In the genomic region with DNA sequence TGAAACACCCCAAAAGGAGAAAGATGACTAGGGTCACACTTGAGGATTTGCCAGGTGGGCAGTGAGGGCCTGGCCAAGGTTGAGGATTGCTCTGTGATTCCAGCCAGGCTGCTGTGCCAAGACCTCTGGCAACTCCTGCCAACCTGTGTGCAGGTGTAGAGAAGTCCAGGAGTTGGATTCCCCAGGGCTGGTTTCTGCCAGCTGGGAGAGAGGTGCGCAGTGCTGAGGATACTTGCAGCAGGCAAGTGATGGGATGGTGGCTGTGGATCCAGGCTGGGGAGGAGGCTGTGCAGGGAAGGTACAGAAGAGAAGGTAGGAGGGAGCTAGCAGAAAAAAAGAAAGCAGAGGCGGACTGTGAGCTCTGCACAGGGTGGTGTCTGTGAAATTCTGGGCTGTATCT, we compare ENCODE assay signal across 20 cellular contexts. TPM values are rescaled to one million over a fixed set of nuclear protein-coding genes. Genes with fewer than 3 reads are reported as not detected.
DNase-seq lines count a peak whose midpoint lies in the region; ATAC-seq, FAIRE-seq and TF ChIP-seq lines count a peak whose summit lies in the region.
"Had no signal": no experiment of that assay in that cellular context is flagged by ENCODE, and none has a peak within 500 bp of the region (broad histone marks: within the 10 kb centered on the region; RNA-seq: fewer than 3 reads in every experiment).

No MANE protein-coding gene starts in this region.

- H3K4me3 Mint-ChIP-seq in brain (peak overlapping the region; percentile 15 to 89 (median 78)), naive B cell (peak overlapping the region in 7 of 8 donors; percentile 50 to 86 (median 81)), type B pancreatic cell (peak overlapping the region; percentile 85)

- H4K20me1 ChIP-seq in HepG2 (ENCODE audit: insufficient read depth, low read length), result peaks cover 35% of the 10 kb centered on the region; the same call in 1 of the 2 replicates

- CTCF ChIA-PET in HepG2 (lab: Yijun Ruan, JAX; ENCODE audit: low intra/inter-chr PET ratio, low total read pairs), result interaction anchor here (2.2 kb wide), 1 partner anchor 13 kb away, joined by 10 read pairs; no protein-coding TSS in a partner anchor

- peaks cover 4% of the 10 kb centered on the region for H3K79me2 ChIP-seq in HepG2 (ENCODE audit: insufficient read depth, low read length)

- H3K4me1 Mint-ChIP-seq in brain, result peaks cover 69% of the 10 kb centered on the region
- H3K4me1 Mint-ChIP-seq in naive B cell, result peaks cover 70 to 80% (median 76%) of the 10 kb centered on the region in 3 donors
- H3K4me1 Mint-ChIP-seq in type B pancreatic cell (ENCODE audit: unreplicated experiment), result peaks cover 40% of the 10 kb centered on the region

- TF ChIP-seq RAD21 in HepG2 (CRISPR knock-in tag; IDR thresholded peaks at IDR 0.05), result no peak

- H3K4me3 ChIP-seq in HepG2 (replicated peaks in 1 of 3; ENCODE audit: insufficient read depth in 1 of 3, low read depth in 2 of 3, low read length in 3 of 3) (no peak overlapping the region), right lobe of liver (no peak overlapping the region)
- H3K4me3 ChIP-seq: hepatocyte, sigmoid colon had no signal

- H3K9me3 ChIP-seq in HepG2 (ENCODE audit: low read length), result no peaks in the 10 kb centered on the region
- no peaks in the 10 kb centered on the region for H3K9me3 ChIP-seq in right lobe of liver
- H3K9me3 ChIP-seq: sigmoid colon had no signal

- in situ Hi-C loops in HepG2 (cut with HindIII; ENCODE audit: extremely low pct_ligation_motif_present, low pct_unique_long_range_greater_than_20kb), result no loop called here
- in situ Hi-C loops in G401 (cut with HindIII; ENCODE audit: low sequenced_read_pairs), result no loop called here

- H3K4me2 ChIP-seq in HepG2 (ENCODE audit: low read depth, low read length), result no peak overlapping the region
- H3K4me2 ChIP-seq: hepatocyte had no signal

- FAIRE-seq in HepG2 (lab: Jason Lieb, UNC), result no peak
- FAIRE-seq: H54, keratinocyte had no signal

- intact Hi-C loops in HepG2 (cut with micrococcal nuclease; ENCODE audit: unreplicated experiment), result no loop called here
- intact Hi-C loops in right lobe of liver (cut with DNase I), result no loop called here

- H3K4me1 ChIP-seq in HepG2 (ENCODE audit: insufficient read depth, low read length) (peaks cover 46% of the 10 kb centered on the region), right lobe of liver (peaks cover 0 to 22% (median 8%) of the 10 kb centered on the region in 4 donors)

- TF ChIP-seq POLR2A in HepG2 (IDR thresholded peaks at IDR 0.05; ENCODE audit: insufficient read depth in 1 of 2, low read depth in 2 of 2, low read length in 2 of 2) (no peak), right lobe of liver (IDR thresholded peaks at IDR 0.05) (no peak)

- TF ChIP-seq CTCF in HepG2 (CRISPR knock-in tag; IDR thresholded peaks at IDR 0.05) (no peak), right lobe of liver (IDR thresholded peaks at IDR 0.05) (no peak), brain (conservative IDR thresholded peaks at IDR 0.05) (no peak), type B pancreatic cell (conservative IDR thresholded peaks at IDR 0.05) (no peak)

- H3K27me3 ChIP-seq in HepG2 (ENCODE audit: control insufficient read depth in 1 of 2, insufficient read depth in 2 of 2, low read length in 2 of 2) (no peaks in the 10 kb centered on the region), right lobe of liver (no peaks in the 10 kb centered on the region)
- H3K27me3 ChIP-seq: hepatocyte, sigmoid colon had no signal

- TF ChIP-seq EP300 in HepG2 (IDR thresholded peaks at IDR 0.05; ENCODE audit: low read depth in 2 of 2, low read length in 2 of 2) (no peak), HepG2 (CRISPR knock-in tag; IDR thresholded peaks at IDR 0.05; ENCODE audit: borderline replicate concordance) (no peak)

- H3K36me3 Mint-ChIP-seq in brain (no peaks in the 10 kb centered on the region), naive B cell (no peaks in the 10 kb centered on the region), type B pancreatic cell (no peaks in the 10 kb centered on the region)

- no peak overlapping the region for H3K9ac ChIP-seq in HepG2 (ENCODE audit: insufficient read depth, low read depth, low read length)

- no peak for ATAC-seq in HepG2
- ATAC-seq in right lobe of liver, result no peak
- ATAC-seq in naive B cell (ENCODE audit: low read depth in 2 of 2), result no peak
- no peak for ATAC-seq in GM19455 (IDR thresholded peaks at IDR 0.05; ENCODE audit: unreplicated experiment)
- ATAC-seq in HG02678 (IDR thresholded peaks at IDR 0.05; ENCODE audit: unreplicated experiment), result no peak
- ATAC-seq: activated CD4-positive, CD25-positive, alpha-beta regulatory T cell treated with anti-CD3 and anti-CD28 coated beads, Interleukin-2, amount 50 U/mL, for 24 hours had no signal

- H3K36me3 ChIP-seq in HepG2 (replicated peaks in 1 of 2; ENCODE audit: control insufficient read depth in 1 of 2, insufficient read depth in 2 of 2, low read length in 2 of 2), result peaks cover 2 to 8% of the 10 kb centered on the region in 2 experiments; a peak in 1 of 5 replicates
- peaks cover 0 to 5% (median under 1%) of the 10 kb centered on the region in 4 donors for H3K36me3 ChIP-seq in right lobe of liver

- H3K27ac ChIP-seq in HepG2 (ENCODE audit: extremely low read length, insufficient read depth, low read length) (no peak overlapping the region), right lobe of liver (no peak overlapping the region)
- H3K27ac ChIP-seq: hepatocyte, sigmoid colon had no signal

- 93% methylated on average over 2 of the region's 2 CpGs for WGBS in HepG2 (ENCODE audit: low lambda C conversion rate)
- 77% methylated on average over 2 of the region's 2 CpGs for WGBS in right lobe of liver (ENCODE audit: insufficient coverage, low coverage, low lambda C conversion rate, missing lambda C conversion rate)

- H3K27me3 Mint-ChIP-seq in brain (peaks cover 11% of the 10 kb centered on the region), naive B cell (no peaks in the 10 kb centered on the region), type B pancreatic cell (peaks cover 39% of the 10 kb centered on the region)

- POLR2A ChIA-PET in HepG2 (lab: Yijun Ruan, JAX), result no interaction called here

- DNase-seq in HepG2 (ENCODE audit: low spot score), result no peak
- no peak for DNase-seq in right lobe of liver
- no peak for DNase-seq in naive B cell
- no peak for DNase-seq in type B pancreatic cell (ENCODE audit: extremely low spot score, unreplicated experiment)
- DNase-seq in G401 (ENCODE audit: low spot score), result no peak
- DNase-seq: amniotic stem cell, NCI-H187, NCI-H345, SHP77 treated with DMSO at 0.1 percent for 48 hours, sigmoid colon had no signal

- BruUV-seq in HepG2 (replicated peaks; lab: Mats Ljungman, UMichigan), result no TSS peak

- H2AFZ ChIP-seq in HepG2 (ENCODE audit: low read length), result no peak overlapping the region
- H2AFZ ChIP-seq: hepatocyte had no signal

- H3K9me3 Mint-ChIP-seq in brain (peaks cover 0 to 2% (median 0%) of the 10 kb centered on the region in 5 experiments), naive B cell (no peaks in the 10 kb centered on the region), type B pancreatic cell (no peaks in the 10 kb centered on the region)
- H3K9me3 Mint-ChIP-seq: T-helper 2 cell treated with Interferon-gamma antibody and Interleukin-4, amounts not matched to agents 5 μg/mL and 100 μg/mL, for 36 hours had no signal

- H3K27ac Mint-ChIP-seq in brain, result peak overlapping the region in 1 of 5 experiments; percentile 27
- H3K27ac Mint-ChIP-seq in naive B cell, result peak overlapping the region in 4 of 6 donors; percentile 77 to 98 (median 88)
- peak overlapping the region; percentile 55 for H3K27ac Mint-ChIP-seq in type B pancreatic cell
- H3K27ac Mint-ChIP-seq: T-helper 2 cell treated with Interferon-gamma antibody and Interleukin-4, amounts not matched to agents 5 μg/mL and 100 μg/mL, for 36 hours had no signal

RNA-seq across cellular contexts. Expression of a gene that starts 6.6 kb away (rescaled TPM):
- total RNA-seq in HepG2 (2016; rRNA removed; fragmentation: Illumina TruSeq; extraction: Trizol) (4.6 and 11.2 TPM in 2 replicates), right lobe of liver (10 to 100 TPM; 19.9 to 35.0 (median 26.8) TPM), type B pancreatic cell (ENCODE audit: low replicate concordance) (38.5 and 43.1 TPM in 2 replicates)
- total RNA-seq in HepG2 (2016; cell fraction: cytosol; rRNA removed; fragmentation: Illumina TruSeq; extraction: Trizol; ENCODE audit: low read depth), result 3.4 and 4.7 TPM in 2 replicates
- total RNA-seq in HepG2 (2016; cell fraction: insoluble cytoplasmic fraction; rRNA removed; fragmentation: Illumina TruSeq; extraction: Trizol), result 3.9 and 9.6 TPM in 2 replicates
- 8.9 and 11.8 TPM in 2 replicates for total RNA-seq in HepG2 (2016; cell fraction: membrane; rRNA removed; fragmentation: Illumina TruSeq; extraction: Trizol)
- total RNA-seq in HepG2 (2016; cell fraction: nucleus; rRNA removed; fragmentation: Illumina TruSeq; extraction: Trizol), result 12.3 and 18.6 TPM in 2 replicates
- polyA plus RNA-seq in HepG2 (2011; rRNA removed) (5.7 and 8.1 TPM in 2 replicates), brain (ENCODE audit: insufficient read depth, low read depth, low replicate concordance) (64.2 TPM), naive B cell (ENCODE audit: low read depth in 6 of 6) (10 to 100 TPM in 5 of 6 donors, 1 to 10 TPM in 1; 3.4 to 34.5 (median 16.5) TPM)
- polyA plus RNA-seq in HepG2 (2011; cell fraction: cytosol; rRNA removed), result 2.4 and 3.4 TPM in 2 replicates
- polyA plus RNA-seq in HepG2 (2011; cell fraction: nucleus; rRNA removed), result 40.0 and 43.3 TPM in 2 replicates
- 16.0 and 16.5 TPM in 2 replicates for polyA plus RNA-seq in HepG2 (2012)
- 1.9 and 2.2 TPM in 2 replicates for polyA plus RNA-seq in HepG2 (2016; cell fraction: cytosol; fragmentation: Illumina TruSeq; extraction: Trizol; ENCODE audit: low read depth)
- 7.7 and 13.5 TPM in 2 replicates for polyA plus RNA-seq in HepG2 (2016; cell fraction: insoluble cytoplasmic fraction; fragmentation: Illumina TruSeq; extraction: Trizol; ENCODE audit: low read depth)
- polyA plus RNA-seq in HepG2 (2016; cell fraction: membrane; fragmentation: Illumina TruSeq; extraction: Trizol; ENCODE audit: low read depth), result 5.9 and 6.9 TPM in 2 replicates
- polyA plus RNA-seq in HepG2 (2016; cell fraction: nucleus; fragmentation: Illumina TruSeq; extraction: Trizol; ENCODE audit: insufficient read depth, low read depth), result 26.9 and 30.6 TPM in 2 replicates
- 7.9 and 21.6 TPM in 2 replicates for polyA minus RNA-seq in HepG2 (2011; rRNA and poly(A)+ RNA removed; ENCODE audit: low replicate concordance)
- polyA minus RNA-seq in HepG2 (2011; cell fraction: cytosol; rRNA and poly(A)+ RNA removed), result 6.8 and 12.0 TPM in 2 replicates
- polyA minus RNA-seq in HepG2 (2011; cell fraction: nucleus; rRNA and poly(A)+ RNA removed), result 11.6 and 18.2 TPM in 2 replicates
- total RNA-seq in G401 (2014; rRNA removed; shearing (Covaris generic)), result 4.1 and 11.5 TPM in 2 replicates

RNA-seq across cellular contexts. Expression of a gene that starts 27.1 kb away (rescaled TPM):
- total RNA-seq in HepG2 (2016; rRNA removed; fragmentation: Illumina TruSeq; extraction: Trizol), result 37.5 and 59.3 TPM in 2 replicates
- 34.6 and 44.2 TPM in 2 replicates for total RNA-seq in HepG2 (2016; cell fraction: cytosol; rRNA removed; fragmentation: Illumina TruSeq; extraction: Trizol; ENCODE audit: low read depth)
- total RNA-seq in HepG2 (2016; cell fraction: insoluble cytoplasmic fraction; rRNA removed; fragmentation: Illumina TruSeq; extraction: Trizol), result 39.6 and 55.1 TPM in 2 replicates
- total RNA-seq in HepG2 (2016; cell fraction: membrane; rRNA removed; fragmentation: Illumina TruSeq; extraction: Trizol), result 33.3 and 34.7 TPM in 2 replicates
- 29.9 and 36.5 TPM in 2 replicates for total RNA-seq in HepG2 (2016; cell fraction: nucleus; rRNA removed; fragmentation: Illumina TruSeq; extraction: Trizol)
- polyA plus RNA-seq in HepG2 (2011; rRNA removed), result 19.5 and 20.8 TPM in 2 replicates
- 13.7 and 18.2 TPM in 2 replicates for polyA plus RNA-seq in HepG2 (2011; cell fraction: cytosol; rRNA removed)
- 11.7 and 14.3 TPM in 2 replicates for polyA plus RNA-seq in HepG2 (2011; cell fraction: nucleus; rRNA removed)
- 30.2 and 31.1 TPM in 2 replicates for polyA plus RNA-seq in HepG2 (2012)
- 4.1 and 4.9 TPM in 2 replicates for polyA plus RNA-seq in HepG2 (2016; cell fraction: cytosol; fragmentation: Illumina TruSeq; extraction: Trizol; ENCODE audit: low read depth)
- 70.3 and 81.8 TPM in 2 replicates for polyA plus RNA-seq in HepG2 (2016; cell fraction: insoluble cytoplasmic fraction; fragmentation: Illumina TruSeq; extraction: Trizol; ENCODE audit: low read depth)
- 17.1 and 17.9 TPM in 2 replicates for polyA plus RNA-seq in HepG2 (2016; cell fraction: membrane; fragmentation: Illumina TruSeq; extraction: Trizol; ENCODE audit: low read depth)
- 63.9 and 64.9 TPM in 2 replicates for polyA plus RNA-seq in HepG2 (2016; cell fraction: nucleus; fragmentation: Illumina TruSeq; extraction: Trizol; ENCODE audit: insufficient read depth, low read depth)
- 21.8 and 43.8 TPM in 2 replicates for polyA minus RNA-seq in HepG2 (2011; rRNA and poly(A)+ RNA removed; ENCODE audit: low replicate concordance)
- polyA minus RNA-seq in HepG2 (2011; cell fraction: cytosol; rRNA and poly(A)+ RNA removed), result 20.8 and 21.5 TPM in 2 replicates
- 17.9 and 26.4 TPM in 2 replicates for polyA minus RNA-seq in HepG2 (2011; cell fraction: nucleus; rRNA and poly(A)+ RNA removed)
- total RNA-seq in right lobe of liver, result 10 to 100 TPM; 14.3 to 18.5 (median 17.0) TPM
- polyA plus RNA-seq in brain (ENCODE audit: insufficient read depth, low read depth, low replicate concordance), result 58.2 TPM
- 10 to 100 TPM; 40.2 to 93.3 (median 67.8) TPM for polyA plus RNA-seq in naive B cell (ENCODE audit: low read depth in 6 of 6)
- 48.4 and 57.8 TPM in 2 replicates for total RNA-seq in type B pancreatic cell (ENCODE audit: low replicate concordance)
- 32.4 and 37.3 TPM in 2 replicates for total RNA-seq in G401 (2014; rRNA removed; shearing (Covaris generic))

RNA-seq across cellular contexts. Expression of a gene that starts 51.9 kb away (rescaled TPM):
- not detected in 2 replicates for total RNA-seq in HepG2 (2016; rRNA removed; fragmentation: Illumina TruSeq; extraction: Trizol)
- not detected in 2 replicates for total RNA-seq in HepG2 (2016; cell fraction: cytosol; rRNA removed; fragmentation: Illumina TruSeq; extraction: Trizol; ENCODE audit: low read depth)
- not detected in 2 replicates for total RNA-seq in HepG2 (2016; cell fraction: insoluble cytoplasmic fraction; rRNA removed; fragmentation: Illumina TruSeq; extraction: Trizol)
- 0.28 TPM in 1 of 2 replicates, not detected in the other for total RNA-seq in HepG2 (2016; cell fraction: membrane; rRNA removed; fragmentation: Illumina TruSeq; extraction: Trizol)
- not detected in 2 replicates for total RNA-seq in HepG2 (2016; cell fraction: nucleus; rRNA removed; fragmentation: Illumina TruSeq; extraction: Trizol)
- not detected in 2 replicates for polyA plus RNA-seq in HepG2 (2011; rRNA removed)
- 0.34 TPM in 1 of 2 replicates, not detected in the other for polyA plus RNA-seq in HepG2 (2011; cell fraction: cytosol; rRNA removed)
- polyA plus RNA-seq in HepG2 (2011; cell fraction: nucleus; rRNA removed), result not detected in 2 replicates
- polyA plus RNA-seq in HepG2 (2012), result 0.75 TPM in 1 of 2 replicates, not detected in the other
- not detected in 2 replicates for polyA plus RNA-seq in HepG2 (2016; cell fraction: cytosol; fragmentation: Illumina TruSeq; extraction: Trizol; ENCODE audit: low read depth)
- not detected in 2 replicates for polyA plus RNA-seq in HepG2 (2016; cell fraction: insoluble cytoplasmic fraction; fragmentation: Illumina TruSeq; extraction: Trizol; ENCODE audit: low read depth)
- polyA plus RNA-seq in HepG2 (2016; cell fraction: membrane; fragmentation: Illumina TruSeq; extraction: Trizol; ENCODE audit: low read depth), result not detected in 2 replicates
- not detected in 2 replicates for polyA plus RNA-seq in HepG2 (2016; cell fraction: nucleus; fragmentation: Illumina TruSeq; extraction: Trizol; ENCODE audit: insufficient read depth, low read depth)
- not detected in 2 replicates for polyA minus RNA-seq in HepG2 (2011; rRNA and poly(A)+ RNA removed; ENCODE audit: low replicate concordance)
- not detected in 2 replicates for polyA minus RNA-seq in HepG2 (2011; cell fraction: cytosol; rRNA and poly(A)+ RNA removed)
- polyA minus RNA-seq in HepG2 (2011; cell fraction: nucleus; rRNA and poly(A)+ RNA removed), result not detected in 2 replicates
- not detected for total RNA-seq in right lobe of liver
- 0.49 TPM for polyA plus RNA-seq in brain (ENCODE audit: insufficient read depth, low read depth, low replicate concordance)
- polyA plus RNA-seq in naive B cell (ENCODE audit: low read depth in 6 of 6), result not detected
- not detected in 2 replicates for total RNA-seq in type B pancreatic cell (ENCODE audit: low replicate concordance)
- total RNA-seq in G401 (2014; rRNA removed; shearing (Covaris generic)), result not detected in 2 replicates
- total RNA-seq: cerebellum, sigmoid colon, urinary bladder had no signal
- polyA plus RNA-seq: keratinocyte, sigmoid colon, urinary bladder had no signal

RNA-seq across cellular contexts. Expression of a gene that starts 54.2 kb away (rescaled TPM):
- 49.5 and 51.1 TPM in 2 replicates for total RNA-seq in HepG2 (2016; rRNA removed; fragmentation: Illumina TruSeq; extraction: Trizol)
- 13.5 and 16.0 TPM in 2 replicates for total RNA-seq in HepG2 (2016; cell fraction: cytosol; rRNA removed; fragmentation: Illumina TruSeq; extraction: Trizol; ENCODE audit: low read depth)
- total RNA-seq in HepG2 (2016; cell fraction: insoluble cytoplasmic fraction; rRNA removed; fragmentation: Illumina TruSeq; extraction: Trizol), result 45.3 and 52.4 TPM in 2 replicates
- total RNA-seq in HepG2 (2016; cell fraction: membrane; rRNA removed; fragmentation: Illumina TruSeq; extraction: Trizol), result 23.6 and 25.5 TPM in 2 replicates
- 26.3 and 30.4 TPM in 2 replicates for total RNA-seq in HepG2 (2016; cell fraction: nucleus; rRNA removed; fragmentation: Illumina TruSeq; extraction: Trizol)
- 54.2 and 61.3 TPM in 2 replicates for polyA plus RNA-seq in HepG2 (2011; rRNA removed)
- 55.2 and 57.9 TPM in 2 replicates for polyA plus RNA-seq in HepG2 (2011; cell fraction: cytosol; rRNA removed)
- 32.7 and 35.9 TPM in 2 replicates for polyA plus RNA-seq in HepG2 (2011; cell fraction: nucleus; rRNA removed)
- polyA plus RNA-seq in HepG2 (2012), result 29.3 and 41.3 TPM in 2 replicates
- 16.4 and 17.3 TPM in 2 replicates for polyA plus RNA-seq in HepG2 (2016; cell fraction: cytosol; fragmentation: Illumina TruSeq; extraction: Trizol; ENCODE audit: low read depth)
- polyA plus RNA-seq in HepG2 (2016; cell fraction: insoluble cytoplasmic fraction; fragmentation: Illumina TruSeq; extraction: Trizol; ENCODE audit: low read depth), result 55.4 and 63.8 TPM in 2 replicates
- polyA plus RNA-seq in HepG2 (2016; cell fraction: membrane; fragmentation: Illumina TruSeq; extraction: Trizol; ENCODE audit: low read depth), result 21.4 and 22.6 TPM in 2 replicates
- 45.0 and 53.3 TPM in 2 replicates for polyA plus RNA-seq in HepG2 (2016; cell fraction: nucleus; fragmentation: Illumina TruSeq; extraction: Trizol; ENCODE audit: insufficient read depth, low read depth)
- polyA minus RNA-seq in HepG2 (2011; rRNA and poly(A)+ RNA removed; ENCODE audit: low replicate concordance), result 104 and 246 TPM in 2 replicates
- polyA minus RNA-seq in HepG2 (2011; cell fraction: cytosol; rRNA and poly(A)+ RNA removed), result 37.9 and 45.0 TPM in 2 replicates
- polyA minus RNA-seq in HepG2 (2011; cell fraction: nucleus; rRNA and poly(A)+ RNA removed), result 14.7 and 19.8 TPM in 2 replicates
- 10 to 100 TPM; 33.6 to 84.6 (median 47.0) TPM for total RNA-seq in right lobe of liver
- polyA plus RNA-seq in brain (ENCODE audit: insufficient read depth, low read depth, low replicate concordance), result 208 TPM
- polyA plus RNA-seq in naive B cell (ENCODE audit: low read depth in 6 of 6), result 100 to 1,000 TPM; 136 to 255 (median 157) TPM
- total RNA-seq in type B pancreatic cell (ENCODE audit: low replicate concordance), result 73.5 and 94.4 TPM in 2 replicates
- total RNA-seq in G401 (2014; rRNA removed; shearing (Covaris generic)), result 91.8 and 119 TPM in 2 replicates
